ENCODE assay signal across 32 cellular contexts in the genomic region with DNA sequence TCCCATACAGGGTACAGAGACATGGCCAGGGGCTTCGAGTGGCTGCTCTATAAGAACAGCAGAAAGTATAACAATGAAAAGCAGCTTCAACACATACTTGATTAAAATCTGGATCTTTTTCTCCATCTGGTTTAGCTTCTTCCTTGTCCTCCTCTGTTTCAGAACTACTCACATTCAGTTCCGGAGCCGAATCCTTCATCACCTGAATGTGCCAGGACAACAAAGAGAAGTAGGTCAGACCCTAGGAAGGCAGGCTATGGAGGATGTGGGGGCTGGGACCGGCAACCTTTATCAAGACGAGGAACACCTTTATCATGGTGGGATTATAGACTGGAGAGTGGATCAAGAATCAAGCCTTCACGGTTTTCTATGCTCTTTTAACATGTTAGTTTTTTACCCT.
"Had no signal": no experiment of that assay in that cellular context is flagged by ENCODE, and none has a peak within 500 bp of the region (broad histone marks: within the 10 kb centered on the region; RNA-seq: fewer than 3 reads in every experiment).

No MANE protein-coding gene starts in this region.

- H3K4me1 ChIP-seq: Peyer's patch had no signal

- H3K4me1 Mint-ChIP-seq: activated T-helper 17 cell treated with anti-CD3 and anti-CD28 coated beads, Interleukin-2, amount 50 U/mL, for 72 hours had no signal

- H3K4me3 Mint-ChIP-seq: activated CD8-positive, alpha-beta T cell treated with anti-CD3 and anti-CD28 coated beads, Interleukin-2, amount 10 ng/mL, durations not matched to agents 7 days and 5 days; activated naive CD8-positive, alpha-beta T cell treated with anti-CD3 and anti-CD28 coated beads for 36 hours; activated T-cell treated with anti-CD3 and anti-CD28 coated beads, Interleukin-2, amount 50 U/mL, for 72 hours; activated T-helper 17 cell treated with anti-CD3 and anti-CD28 coated beads, Interleukin-2, amount 50 U/mL, for 72 hours; T-cell had no signal

- H3K9me3 ChIP-seq: Peyer's patch had no signal

- H3K4me3 ChIP-seq: Peyer's patch had no signal

- H3K9me3 Mint-ChIP-seq: activated naive CD8-positive, alpha-beta T cell treated with anti-CD3 and anti-CD28 coated beads for 36 hours; activated T-cell treated with anti-CD3 and anti-CD28 coated beads, Interleukin-2, amount 50 U/mL, for 72 hours; activated T-helper 17 cell treated with anti-CD3 and anti-CD28 coated beads, Interleukin-2, amount 50 U/mL, for 72 hours; T-cell had no signal

- H3K27ac Mint-ChIP-seq: activated CD8-positive, alpha-beta T cell treated with anti-CD3 and anti-CD28 coated beads, Interleukin-2, amount 10 ng/mL, durations not matched to agents 7 days and 5 days; activated naive CD8-positive, alpha-beta T cell treated with anti-CD3 and anti-CD28 coated beads for 36 hours; activated T-cell treated with anti-CD3 and anti-CD28 coated beads, Interleukin-2, amount 50 U/mL, for 72 hours; activated T-helper 17 cell treated with anti-CD3 and anti-CD28 coated beads, Interleukin-2, amount 50 U/mL, for 72 hours; T-cell had no signal

- H3K27ac ChIP-seq: brain microvascular endothelial cell, Peyer's patch, RWPE1, VCaP had no signal

- H3K27me3 Mint-ChIP-seq: activated naive CD8-positive, alpha-beta T cell treated with anti-CD3 and anti-CD28 coated beads for 36 hours; activated T-helper 17 cell treated with anti-CD3 and anti-CD28 coated beads, Interleukin-2, amount 50 U/mL, for 72 hours; T-cell had no signal

- H3K27me3 ChIP-seq: brain microvascular endothelial cell, Peyer's patch had no signal

- DNase-seq: activated CD4-positive, alpha-beta T cell treated with anti-CD3 and anti-CD28 coated beads for 1 hour; activated CD4-positive, alpha-beta T cell treated with anti-CD3 and anti-CD28 coated beads for 48 hours; activated CD4-positive, CD25-positive, alpha-beta regulatory T cell; activated CD8-positive, alpha-beta T cell treated with anti-CD3 and anti-CD28 coated beads, Interleukin-2, amount 10 ng/mL, durations not matched to agents 7 days and 5 days; activated effector memory CD4-positive, alpha-beta T cell treated with anti-CD3 and anti-CD28 coated beads, Interleukin-2, amount 50 U/mL, for 16 hours; activated naive CD4-positive, alpha-beta T cell; activated naive CD4-positive, alpha-beta T cell treated with anti-CD3 and anti-CD28 coated beads, Interleukin-2, amount 50 U/mL, for 16 hours; activated naive CD8-positive, alpha-beta T cell treated with anti-CD3 and anti-CD28 coated beads for 36 hours; activated T-cell treated with anti-CD3 and anti-CD28 coated beads for 4 hours; activated T-cell treated with anti-CD3 and anti-CD28 coated beads, Interleukin-2, amount 50 U/mL, for 72 hours; amniotic stem cell; aorta; brain microvascular endothelial cell; central memory CD4-positive, alpha-beta T cell; KG1; NCI-H1092 treated with DMSO at 0.1 percent for 48 hours; NCI-H1417 treated with DMSO at 0.1 percent for 48 hours; NCI-H187 treated with DMSO at 0.1 percent for 48 hours; NCI-H2081; NCI-H2171 treated with DMSO at 0.1 percent for 48 hours; NCI-H2227 treated with DMSO at 0.1 percent for 48 hours; NCI-H446 treated with DMSO at 0.1 percent for 48 hours; NCI-H524; PC-3; Peyer's patch; SIG-M5; T-cell; T-helper 2 cell; T-helper 9 cell had no signal
